In genomic region chr14:93953263-93953662, GRCh38 we compare ENCODE assay signal across 1 cellular context.
TF ChIP-seq lines count a peak whose summit lies in the region.

No MANE protein-coding gene starts in this region.

TF ChIP-seq in H1, 55 proteins besides CTCF, POLR2A, EP300 and RAD21:
- TF ChIP-seq BCL11A (IDR thresholded peaks at IDR 0.05; ENCODE audit: low read depth in 2 of 2, low read length in 2 of 2) = no peak
- TF ChIP-seq FOSL1 (IDR thresholded peaks at IDR 0.05; ENCODE audit: insufficient read depth, low read depth, low read length) = no peak
- no peak for TF ChIP-seq RFX5 (IDR thresholded peaks at IDR 0.05; ENCODE audit: borderline replicate concordance, low read depth, low read length)
- TF ChIP-seq POLR2AphosphoS5 (IDR thresholded peaks at IDR 0.05; ENCODE audit: low read depth, low read length) = no peak
- TF ChIP-seq NANOG (IDR thresholded peaks at IDR 0.05; ENCODE audit: insufficient read depth, low read depth, low read length, poor library complexity, severe bottlenecking) = no peak
- no peak for TF ChIP-seq TBP (IDR thresholded peaks at IDR 0.05; ENCODE audit: low read depth, low read length)
- no peak for TF ChIP-seq SAP30 (IDR thresholded peaks at IDR 0.05; ENCODE audit: insufficient read depth, insufficient replicate concordance, low read length)
- TF ChIP-seq CHD7 (IDR thresholded peaks at IDR 0.05; ENCODE audit: insufficient replicate concordance, low read length) = no peak
- TF ChIP-seq EGR1 (IDR thresholded peaks at IDR 0.05; ENCODE audit: borderline replicate concordance, low read depth, low read length) = no peak
- TF ChIP-seq ATF2 (IDR thresholded peaks at IDR 0.05; ENCODE audit: low read length) = no peak
- TF ChIP-seq CBX8 (IDR thresholded peaks at IDR 0.05; ENCODE audit: borderline replicate concordance, low read depth, low read length) = no peak
- TF ChIP-seq TAF7 (optimal IDR thresholded peaks at IDR 0.05; ENCODE audit: borderline replicate concordance, low read depth, low read length) = no peak
- TF ChIP-seq KDM4A (IDR thresholded peaks at IDR 0.05; ENCODE audit: low read depth, low read length, severe bottlenecking) = no peak
- no peak for TF ChIP-seq YY1 (IDR thresholded peaks at IDR 0.05; ENCODE audit: low read depth, low read length)
- TF ChIP-seq BACH1 (IDR thresholded peaks at IDR 0.05; ENCODE audit: low read length) = no peak
- no peak for TF ChIP-seq HDAC2 (IDR thresholded peaks at IDR 0.05; ENCODE audit: borderline replicate concordance in 1 of 2, low read depth in 2 of 2, low read length in 2 of 2)
- TF ChIP-seq TAF1 (IDR thresholded peaks at IDR 0.05; ENCODE audit: low read depth, low read length) = no peak
- TF ChIP-seq BRCA1 (IDR thresholded peaks at IDR 0.05; ENCODE audit: low read depth, low read length) = no peak
- TF ChIP-seq SIX5 (IDR thresholded peaks at IDR 0.05; ENCODE audit: low read depth, low read length) = no peak
- no peak for TF ChIP-seq SP2 (IDR thresholded peaks at IDR 0.05; ENCODE audit: low read length)
TF ChIP-seq in H1: peak in this region for 0.
